19 cellular contexts compared by ENCODE assay signal in the genomic region with DNA sequence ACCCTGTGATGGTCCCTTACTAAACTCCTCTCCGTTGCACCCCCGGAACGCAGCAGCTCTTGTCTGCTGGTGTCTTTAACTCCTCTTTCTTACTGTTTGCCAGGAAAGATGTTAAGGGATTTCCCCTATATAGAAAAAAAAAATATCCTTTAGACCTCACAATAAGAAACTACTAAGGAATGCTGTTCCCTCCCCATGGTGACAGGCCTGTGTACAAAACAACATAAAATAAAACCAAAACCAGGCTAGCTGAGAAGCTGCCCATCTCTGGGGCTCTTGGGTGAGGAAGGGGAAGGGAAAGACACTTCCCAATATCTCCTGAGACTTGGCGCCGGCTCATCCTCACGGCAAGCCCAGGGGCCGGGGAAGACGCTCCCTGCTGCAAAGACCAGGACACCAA.
DNase-seq lines count a peak whose midpoint lies in the region; ATAC-seq and TF ChIP-seq lines count a peak whose summit lies in the region.
"Had no signal": no experiment of that assay in that cellular context is flagged by ENCODE, and none has a peak within 500 bp of the region (broad histone marks: within the 10 kb centered on the region; RNA-seq: fewer than 3 reads in every experiment).

No MANE protein-coding gene starts in this region.

- CTCF ChIA-PET in RWPE1 (lab: Yijun Ruan, JAX) = no interaction called here

- H3K27ac ChIP-seq in RWPE1 (peak overlapping the region; percentile 42; the same call in 1 of the 2 replicates), cingulate gyrus (ENCODE audit: low read depth, low read length) (peak overlapping the region; percentile 54), mesenchymal stem cell (ENCODE audit: low read length, poor library complexity, severe bottlenecking) (no peak overlapping the region), stomach smooth muscle (ENCODE audit: low read length) (peak overlapping the region; percentile 91)
- H3K27ac ChIP-seq: SK-N-MC had no signal

- H3K27ac Mint-ChIP-seq in activated naive CD8-positive, alpha-beta T cell treated with anti-CD3 and anti-CD28 coated beads, Interleukin-2, amount 50 U/mL, for 24 hours = no peak overlapping the region
- H3K27ac Mint-ChIP-seq: activated CD8-positive, alpha-beta memory T cell treated with anti-CD3 and anti-CD28 coated beads, Interleukin-2, amount 10 ng/mL, durations not matched to agents 7 days and 5 days had no signal

- peaks cover 4% of the 10 kb centered on the region for H3K36me3 Mint-ChIP-seq in activated naive CD8-positive, alpha-beta T cell treated with anti-CD3 and anti-CD28 coated beads, Interleukin-2, amount 50 U/mL, for 24 hours (ENCODE audit: low read depth)

- H2BK120ac ChIP-seq in mesenchymal stem cell (ENCODE audit: low read depth, low read length) = no peak overlapping the region

- no peak overlapping the region for H2BK5ac ChIP-seq in mesenchymal stem cell (ENCODE audit: low read depth, low read length, poor library complexity, severe bottlenecking)

- H3K27me3 ChIP-seq in mesenchymal stem cell (ENCODE audit: control insufficient read depth in 1 of 2, insufficient read depth in 1 of 2, low read length in 2 of 2) (peaks cover 3 to 6% of the 10 kb centered on the region in 2 experiments), stomach smooth muscle (ENCODE audit: control insufficient read depth in 1 of 2, insufficient read depth in 2 of 2, low read length in 2 of 2) (no peaks in the 10 kb centered on the region)
- H3K27me3 ChIP-seq: thyroid gland had no signal

- H3K9me3 Mint-ChIP-seq in activated naive CD8-positive, alpha-beta T cell treated with anti-CD3 and anti-CD28 coated beads, Interleukin-2, amount 50 U/mL, for 24 hours = no peaks in the 10 kb centered on the region

- no peaks in the 10 kb centered on the region for H3K27me3 Mint-ChIP-seq in activated naive CD8-positive, alpha-beta T cell treated with anti-CD3 and anti-CD28 coated beads, Interleukin-2, amount 50 U/mL, for 24 hours
- H3K27me3 Mint-ChIP-seq: activated CD8-positive, alpha-beta memory T cell treated with anti-CD3 and anti-CD28 coated beads, Interleukin-2, amount 10 ng/mL, durations not matched to agents 7 days and 5 days had no signal

- peak overlapping the region; percentile 55 for H3K9ac ChIP-seq in mesenchymal stem cell (ENCODE audit: low read length)
- H3K9ac ChIP-seq in stomach smooth muscle (ENCODE audit: low read length in 2 of 2) = no peak overlapping the region

- H2AK5ac ChIP-seq in mesenchymal stem cell (ENCODE audit: low read length, severe bottlenecking) = no peak overlapping the region

- WGBS in mesenchymal stem cell = 83% methylated on average over 5 of the region's 8 CpGs

- no peak overlapping the region for H3K4ac ChIP-seq in mesenchymal stem cell (ENCODE audit: low read depth in 1 of 2, low read length in 2 of 2)

- H4K8ac ChIP-seq in mesenchymal stem cell (ENCODE audit: low read length) = no peak overlapping the region

- H3K36me3 ChIP-seq in mesenchymal stem cell (ENCODE audit: control insufficient read depth in 1 of 2, insufficient read depth in 2 of 2, low read depth in 1 of 2, low read length in 2 of 2) (peaks cover 0 to 7% of the 10 kb centered on the region in 2 experiments), stomach smooth muscle (ENCODE audit: control insufficient read depth in 2 of 2, insufficient read depth in 2 of 2, low read length in 2 of 2) (peaks cover 0 to 7% of the 10 kb centered on the region in 2 donors)
- H3K36me3 ChIP-seq: thyroid gland had no signal

- POLR2A ChIA-PET in RWPE1 (lab: Yijun Ruan, JAX; ENCODE audit: low non-redundant PET) = no interaction called here

- no peak for DNase-seq in RWPE1 (ENCODE audit: low spot score)
- peak; percentile 14 for DNase-seq in mesenchymal stem cell
- no peak for DNase-seq in activated naive CD8-positive, alpha-beta T cell treated with anti-CD3 and anti-CD28 coated beads, Interleukin-2, amount 50 U/mL, for 24 hours
- DNase-seq in putamen (ENCODE audit: low spot score) = no peak
- DNase-seq in HuH-7.5 (ENCODE audit: low spot score) = no peak
- DNase-seq: activated CD4-positive, CD25-positive, alpha-beta regulatory T cell treated with anti-CD3 and anti-CD28 coated beads, Interleukin-2, amount 50 U/mL, for 72 hours; activated CD8-positive, alpha-beta memory T cell treated with anti-CD3 and anti-CD28 coated beads, Interleukin-2, amount 10 ng/mL, durations not matched to agents 7 days and 5 days; activated gamma-delta T cell; DMS 273 treated with DMSO at 0.1 percent for 48 hours; KG1; midbrain; NCI-H1105 treated with DMSO at 0.1 percent for 48 hours; NCI-H774; stimulated activated CD4-positive, alpha-beta T cell treated with anti-CD3 and anti-CD28 coated beads, Interleukin-4, amount 100 ng/mL, for 24 hours; thyroid gland had no signal

- no peak overlapping the region for H3K23ac ChIP-seq in mesenchymal stem cell (ENCODE audit: low read length in 2 of 2)

- no peak overlapping the region for H3K4me2 ChIP-seq in mesenchymal stem cell (ENCODE audit: low read length, poor library complexity, severe bottlenecking)

- H4K91ac ChIP-seq in mesenchymal stem cell (ENCODE audit: low read length) = no peak overlapping the region

- no peak overlapping the region for H3K4me3 ChIP-seq in mesenchymal stem cell (ENCODE audit: insufficient read depth in 1 of 2, low read depth in 1 of 2, low read length in 2 of 2)
- H3K4me3 ChIP-seq in stomach smooth muscle (ENCODE audit: low read length in 2 of 2) = no peak overlapping the region
- H3K4me3 ChIP-seq: SK-N-MC, thyroid gland had no signal

- no peak overlapping the region for H3K4me3 Mint-ChIP-seq in activated naive CD8-positive, alpha-beta T cell treated with anti-CD3 and anti-CD28 coated beads, Interleukin-2, amount 50 U/mL, for 24 hours
- H3K4me3 Mint-ChIP-seq: activated CD8-positive, alpha-beta memory T cell treated with anti-CD3 and anti-CD28 coated beads, Interleukin-2, amount 10 ng/mL, durations not matched to agents 7 days and 5 days had no signal

- H3K4me1 ChIP-seq in mesenchymal stem cell (ENCODE audit: control insufficient read depth, insufficient read depth, low read depth, low read length) = peaks cover 10% of the 10 kb centered on the region
- peaks cover 36% of the 10 kb centered on the region for H3K4me1 ChIP-seq in stomach smooth muscle (ENCODE audit: control insufficient read depth, insufficient read depth, low read length)

- no peak for TF ChIP-seq CTCF in RWPE1 (conservative IDR thresholded peaks at IDR 0.05; ENCODE audit: low read depth)

- H2BK15ac ChIP-seq in mesenchymal stem cell (ENCODE audit: low read depth, poor library complexity, severe bottlenecking) = no peak overlapping the region

- no peaks in the 10 kb centered on the region for H3K79me1 ChIP-seq in mesenchymal stem cell (replicated peaks; ENCODE audit: low read length, poor library complexity, severe bottlenecking)

- no peak overlapping the region for H3K14ac ChIP-seq in mesenchymal stem cell (ENCODE audit: low read length in 2 of 2)

- no peak overlapping the region for H2AFZ ChIP-seq in mesenchymal stem cell (ENCODE audit: low read depth, low read length)

- no peaks in the 10 kb centered on the region for H3K9me3 ChIP-seq in mesenchymal stem cell (ENCODE audit: control insufficient read depth, low read length)
- no peaks in the 10 kb centered on the region for H3K9me3 ChIP-seq in stomach smooth muscle (ENCODE audit: control insufficient read depth in 2 of 2, low read length in 2 of 2)
- H3K9me3 ChIP-seq: thyroid gland had no signal

- no peak overlapping the region for H2BK12ac ChIP-seq in mesenchymal stem cell (ENCODE audit: low read length in 2 of 2)

- no peak overlapping the region for H3K18ac ChIP-seq in mesenchymal stem cell (ENCODE audit: low read depth in 1 of 2, low read length in 2 of 2)

- peaks cover 20% of the 10 kb centered on the region for H3K4me1 Mint-ChIP-seq in activated naive CD8-positive, alpha-beta T cell treated with anti-CD3 and anti-CD28 coated beads, Interleukin-2, amount 50 U/mL, for 24 hours

- ATAC-seq in activated naive CD8-positive, alpha-beta T cell treated with anti-CD3 and anti-CD28 coated beads, Interleukin-2, amount 50 U/mL, for 24 hours = no peak
- ATAC-seq: activated CD8-positive, alpha-beta memory T cell treated with anti-CD3 and anti-CD28 coated beads, Interleukin-2, amount 10 ng/mL, durations not matched to agents 7 days and 5 days; esophagus mucosa had no signal
